In genomic region chr11:104625246-104625645, GRCh38 we compare ENCODE assay signal across 20 cellular contexts.
DNase-seq lines count a peak whose midpoint lies in the region; ATAC-seq and TF ChIP-seq lines count a peak whose summit lies in the region.
"Had no signal": no experiment of that assay in that cellular context is flagged by ENCODE, and none has a peak within 500 bp of the region (broad histone marks: within the 10 kb centered on the region; RNA-seq: fewer than 3 reads in every experiment).

No MANE protein-coding gene starts in this region.

- no peak for ATAC-seq in stimulated activated effector memory CD8-positive, alpha-beta T cell treated with anti-CD3 and anti-CD28 coated beads, Interleukin-12 subunit alpha, Interleukin-12 subunit beta, amount 100 ng/mL, for 72 hours
- ATAC-seq in GM18520 (IDR thresholded peaks at IDR 0.05; ENCODE audit: unreplicated experiment) (no peak), HG03354 (IDR thresholded peaks at IDR 0.05; ENCODE audit: poor library complexity, severe bottlenecking, unreplicated experiment) (no peak)
- ATAC-seq: foreskin keratinocyte, T-cell had no signal

- H3K27ac ChIP-seq in GM23248 = no peak overlapping the region
- no peak overlapping the region for H3K27ac ChIP-seq in MM.1S (ENCODE audit: low read length)
- H3K27ac ChIP-seq: cardiac muscle cell, foreskin keratinocyte, uterus had no signal

- H3F3A ChIP-seq in GM23248 (ENCODE audit: insufficient read depth) = peaks cover 3% of the 10 kb centered on the region; the same call in 1 of the 2 replicates
- no peaks in the 10 kb centered on the region for H3F3A ChIP-seq in MM.1S (ENCODE audit: insufficient read depth, low read length)

- H3K4me3 Mint-ChIP-seq in stimulated activated effector memory CD8-positive, alpha-beta T cell treated with anti-CD3 and anti-CD28 coated beads, Interleukin-12 subunit alpha, Interleukin-12 subunit beta, amount 100 ng/mL, for 72 hours = no peak overlapping the region
- H3K4me3 Mint-ChIP-seq: activated naive CD4-positive, alpha-beta T cell treated with anti-CD3 and anti-CD28 coated beads for 36 hours; nephron; T-cell had no signal

- H2AFZ ChIP-seq in GM23248 = no peak overlapping the region
- H2AFZ ChIP-seq in MM.1S (ENCODE audit: low read length) = no peak overlapping the region

- H3K27ac Mint-ChIP-seq in stimulated activated effector memory CD8-positive, alpha-beta T cell treated with anti-CD3 and anti-CD28 coated beads, Interleukin-12 subunit alpha, Interleukin-12 subunit beta, amount 100 ng/mL, for 72 hours = no peak overlapping the region
- H3K27ac Mint-ChIP-seq: activated naive CD4-positive, alpha-beta T cell treated with anti-CD3 and anti-CD28 coated beads for 36 hours; nephron; T-cell had no signal

- no peak overlapping the region for H3K4me2 ChIP-seq in GM23248 (ENCODE audit: unreplicated experiment)
- no peak overlapping the region for H3K4me2 ChIP-seq in MM.1S (ENCODE audit: low read depth, low read length)

- H3K9me3 ChIP-seq in GM23248 (ENCODE audit: low read depth) (no peaks in the 10 kb centered on the region), MM.1S (replicated peaks; ENCODE audit: insufficient read depth, low read length) (no peaks in the 10 kb centered on the region)
- H3K9me3 ChIP-seq: uterus had no signal

- H3K4me1 Mint-ChIP-seq in stimulated activated effector memory CD8-positive, alpha-beta T cell treated with anti-CD3 and anti-CD28 coated beads, Interleukin-12 subunit alpha, Interleukin-12 subunit beta, amount 100 ng/mL, for 72 hours = peaks cover 7% of the 10 kb centered on the region
- H3K4me1 Mint-ChIP-seq: nephron had no signal

- H4K20me1 ChIP-seq in GM23248 (ENCODE audit: insufficient read depth) (no peaks in the 10 kb centered on the region), MM.1S (ENCODE audit: insufficient read depth, low read length) (no peaks in the 10 kb centered on the region)

- no peak overlapping the region for H3K9ac ChIP-seq in GM23248
- no peak overlapping the region for H3K9ac ChIP-seq in MM.1S (ENCODE audit: low read length)

- H3K36me3 Mint-ChIP-seq in stimulated activated effector memory CD8-positive, alpha-beta T cell treated with anti-CD3 and anti-CD28 coated beads, Interleukin-12 subunit alpha, Interleukin-12 subunit beta, amount 100 ng/mL, for 72 hours = no peaks in the 10 kb centered on the region
- H3K36me3 Mint-ChIP-seq: T-cell had no signal

- H3K36me3 ChIP-seq in GM23248 (ENCODE audit: low read depth) (no peaks in the 10 kb centered on the region), MM.1S (replicated peaks; ENCODE audit: insufficient read depth, low read length) (no peaks in the 10 kb centered on the region)
- H3K36me3 ChIP-seq: cardiac muscle cell, uterus had no signal

- peaks cover 17% of the 10 kb centered on the region for H3K4me1 ChIP-seq in GM23248 (ENCODE audit: insufficient read depth)
- no peaks in the 10 kb centered on the region for H3K4me1 ChIP-seq in MM.1S (ENCODE audit: low read length)
- H3K4me1 ChIP-seq: foreskin keratinocyte, uterus had no signal

- H3K9me3 Mint-ChIP-seq in stimulated activated effector memory CD8-positive, alpha-beta T cell treated with anti-CD3 and anti-CD28 coated beads, Interleukin-12 subunit alpha, Interleukin-12 subunit beta, amount 100 ng/mL, for 72 hours = no peaks in the 10 kb centered on the region
- H3K9me3 Mint-ChIP-seq: activated naive CD4-positive, alpha-beta T cell treated with anti-CD3 and anti-CD28 coated beads for 36 hours; nephron; T-cell had no signal

- in situ Hi-C loops in GM23248 (cut with MboI) = no loop called here

- H3K27me3 ChIP-seq in GM23248 (replicated peaks; ENCODE audit: insufficient read depth) = no peaks in the 10 kb centered on the region
- H3K27me3 ChIP-seq in MM.1S (replicated peaks; ENCODE audit: insufficient read depth, low read length) = no peaks in the 10 kb centered on the region
- H3K27me3 ChIP-seq: cardiac muscle cell, foreskin keratinocyte, uterus had no signal

- H3K79me2 ChIP-seq in GM23248 (ENCODE audit: insufficient read depth) (no peaks in the 10 kb centered on the region), MM.1S (ENCODE audit: low read length) (no peaks in the 10 kb centered on the region)

- 22 to 28% methylated on average over 2 of the region's 2 CpGs for WGBS in GM23248 (ENCODE audit: low coverage in 1 of 2, low lambda C conversion rate in 2 of 2, missing lambda C conversion rate in 2 of 2), 2 experiments

- H3K4me3 ChIP-seq in GM23248 (no peak overlapping the region), MM.1S (ENCODE audit: low read length) (no peak overlapping the region)
- H3K4me3 ChIP-seq: cardiac muscle cell, uterus had no signal

- no peaks in the 10 kb centered on the region for H3K9me2 ChIP-seq in GM23248 (ENCODE audit: insufficient read depth)
- H3K9me2 ChIP-seq in MM.1S (replicated peaks; ENCODE audit: insufficient read depth, low read length) = no peaks in the 10 kb centered on the region

- DNase-seq in GM23248 (peak; percentile 51), NCI-H446 treated with DMSO at 0.1 percent for 48 hours (lab: John Stamatoyannopoulos, UW) (peak; percentile 79), dermis blood vessel endothelial cell (peak; percentile 21), lung microvascular endothelial cell (ENCODE audit: low read depth in 2 of 2) (peak; percentile 35 to 77), MM.1S (no peak)
- no peak for DNase-seq in stimulated activated effector memory CD8-positive, alpha-beta T cell treated with anti-CD3 and anti-CD28 coated beads, Interleukin-12 subunit alpha, Interleukin-12 subunit beta, amount 100 ng/mL, for 72 hours (ENCODE audit: low spot score in 2 of 2)
- DNase-seq: activated CD4-positive, alpha-beta T cell treated with anti-CD3 and anti-CD28 coated beads, Interleukin-2, amount 50 U/mL, for 4 hours; activated naive CD4-positive, alpha-beta T cell treated with anti-CD3 and anti-CD28 coated beads for 36 hours; kidney glomerular epithelial cell; posterior cingulate gyrus; small intestine; stimulated activated CD4-positive, alpha-beta T cell treated with anti-CD3 and anti-CD28 coated beads, Interleukin-4, amount 100 ng/mL, for 1 hour; substantia nigra; T-cell; uterus had no signal

- TF ChIP-seq CTCF in MM.1S (IDR thresholded peaks at IDR 0.05; ENCODE audit: low read length) = no peak

Comparison
In these comparisons a context has a peak if more than half of its experiments do, and no peak if none do; other contexts are left out.
1. DNase-seq: peak in GM23248 (single experiment), NCI-H446 treated with DMSO at 0.1 percent for 48 hours (single experiment), dermis blood vessel endothelial cell (single experiment) and lung microvascular endothelial cell (2 of 2); none in stimulated activated effector memory CD8-positive, alpha-beta T cell treated with anti-CD3 and anti-CD28 coated beads, Interleukin-12 subunit alpha, Interleukin-12 subunit beta, amount 100 ng/mL, for 72 hours (0 of 2) and MM.1S (single experiment).